1 cellular context compared by ENCODE assay signal in the genomic region with DNA sequence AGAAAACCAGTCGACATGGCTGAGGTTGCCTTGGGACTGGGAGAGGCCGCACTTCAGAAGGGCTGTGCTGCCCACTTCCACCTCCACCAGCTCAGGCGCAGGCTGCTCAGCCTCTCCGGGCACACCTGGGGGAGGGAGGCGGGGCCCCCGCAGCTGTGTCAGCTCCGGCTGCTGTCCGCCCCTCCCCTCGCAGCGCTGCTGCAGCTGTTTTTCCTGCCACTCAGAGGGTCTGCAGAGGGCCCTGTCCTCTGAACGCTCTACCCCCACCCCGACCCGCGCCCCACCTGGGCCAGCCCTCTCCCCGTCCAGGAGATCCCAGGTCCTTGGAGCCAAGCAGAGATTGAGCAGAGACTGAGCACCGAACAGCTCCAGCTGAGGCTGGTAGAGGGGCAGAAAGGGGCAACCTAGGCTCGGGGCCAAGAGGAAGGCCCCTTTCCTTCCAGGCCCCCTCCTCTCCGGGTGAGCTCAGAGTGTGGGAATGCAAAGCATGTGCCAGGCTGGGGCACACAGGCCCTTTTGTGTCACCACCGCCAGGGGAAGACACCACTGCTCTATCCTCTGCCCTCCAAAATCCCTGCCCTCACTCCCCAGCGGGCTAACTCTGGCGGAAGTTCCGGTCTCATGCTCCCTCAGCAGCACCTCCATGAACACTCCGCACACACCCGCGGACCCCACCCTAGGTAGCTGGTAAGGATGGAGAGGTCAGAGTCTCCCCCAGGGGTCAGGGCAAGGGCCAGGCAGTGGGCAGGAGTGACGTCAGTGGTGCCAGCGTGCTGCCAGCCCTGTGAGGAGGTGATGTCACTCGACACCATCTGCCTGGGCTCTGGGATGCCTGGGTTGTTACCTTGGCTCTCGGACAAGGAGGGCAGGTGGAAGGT.
A peak's percentile ranks its signal among the peaks of the same experiment; 100 is the strongest.
TF ChIP-seq lines count a peak whose summit lies in the region.

No MANE protein-coding gene starts in this region.

TF ChIP-seq in HEK293, 187 proteins besides CTCF, POLR2A, EP300 and RAD21 (continued from another document):
- TF ChIP-seq, protein P1, sequence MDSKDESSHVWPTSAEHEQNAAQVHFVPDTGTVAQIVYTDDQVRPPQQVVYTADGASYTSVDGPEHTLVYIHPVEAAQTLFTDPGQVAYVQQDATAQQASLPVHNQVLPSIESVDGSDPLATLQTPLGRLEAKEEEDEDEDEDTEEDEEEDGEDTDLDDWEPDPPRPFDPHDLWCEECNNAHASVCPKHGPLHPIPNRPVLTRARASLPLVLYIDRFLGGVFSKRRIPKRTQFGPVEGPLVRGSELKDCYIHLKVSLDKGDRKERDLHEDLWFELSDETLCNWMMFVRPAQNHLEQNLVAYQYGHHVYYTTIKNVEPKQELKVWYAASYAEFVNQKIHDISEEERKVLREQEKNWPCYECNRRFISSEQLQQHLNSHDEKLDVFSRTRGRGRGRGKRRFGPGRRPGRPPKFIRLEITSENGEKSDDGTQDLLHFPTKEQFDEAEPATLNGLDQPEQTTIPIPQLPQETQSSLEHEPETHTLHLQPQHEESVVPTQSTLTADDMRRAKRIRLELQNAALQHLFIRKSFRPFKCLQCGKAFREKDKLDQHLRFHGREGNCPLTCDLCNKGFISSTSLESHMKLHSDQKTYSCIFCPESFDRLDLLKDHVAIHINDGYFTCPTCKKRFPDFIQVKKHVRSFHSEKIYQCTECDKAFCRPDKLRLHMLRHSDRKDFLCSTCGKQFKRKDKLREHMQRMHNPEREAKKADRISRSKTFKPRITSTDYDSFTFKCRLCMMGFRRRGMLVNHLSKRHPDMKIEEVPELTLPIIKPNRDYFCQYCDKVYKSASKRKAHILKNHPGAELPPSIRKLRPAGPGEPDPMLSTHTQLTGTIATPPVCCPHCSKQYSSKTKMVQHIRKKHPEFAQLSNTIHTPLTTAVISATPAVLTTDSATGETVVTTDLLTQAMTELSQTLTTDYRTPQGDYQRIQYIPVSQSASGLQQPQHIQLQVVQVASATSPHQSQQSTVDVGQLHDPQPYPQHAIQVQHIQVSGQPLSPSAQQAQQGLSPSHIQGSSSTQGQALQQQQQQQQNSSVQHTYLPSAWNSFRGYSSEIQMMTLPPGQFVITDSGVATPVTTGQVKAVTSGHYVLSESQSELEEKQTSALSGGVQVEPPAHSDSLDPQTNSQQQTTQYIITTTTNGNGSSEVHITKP (tag by site-specific recombination; IDR thresholded peaks at IDR 0.05): no peak
- TF ChIP-seq ZBTB48 (tag by site-specific recombination; IDR thresholded peaks at IDR 0.05) (peak; percentile 40; the same call in 1 of the 2 replicates), ZNF514 (tag by site-specific recombination; IDR thresholded peaks at IDR 0.05) (no peak), ZNF112 (tag by site-specific recombination; IDR thresholded peaks at IDR 0.05) (no peak), ZNF223 (tag by site-specific recombination; IDR thresholded peaks at IDR 0.05) (no peak), GLI4 (tag by site-specific recombination; IDR thresholded peaks at IDR 0.05) (no peak), ZNF341 (tag by site-specific recombination; IDR thresholded peaks at IDR 0.05; ENCODE audit: low read depth) (peak; percentile 37; the same call in 1 of the 2 replicates), BCL11A (tag by site-specific recombination; IDR thresholded peaks at IDR 0.05; ENCODE audit: low read depth) (peak; percentile 16; the same call in 1 of the 2 replicates)
- TF ChIP-seq, protein P2, sequence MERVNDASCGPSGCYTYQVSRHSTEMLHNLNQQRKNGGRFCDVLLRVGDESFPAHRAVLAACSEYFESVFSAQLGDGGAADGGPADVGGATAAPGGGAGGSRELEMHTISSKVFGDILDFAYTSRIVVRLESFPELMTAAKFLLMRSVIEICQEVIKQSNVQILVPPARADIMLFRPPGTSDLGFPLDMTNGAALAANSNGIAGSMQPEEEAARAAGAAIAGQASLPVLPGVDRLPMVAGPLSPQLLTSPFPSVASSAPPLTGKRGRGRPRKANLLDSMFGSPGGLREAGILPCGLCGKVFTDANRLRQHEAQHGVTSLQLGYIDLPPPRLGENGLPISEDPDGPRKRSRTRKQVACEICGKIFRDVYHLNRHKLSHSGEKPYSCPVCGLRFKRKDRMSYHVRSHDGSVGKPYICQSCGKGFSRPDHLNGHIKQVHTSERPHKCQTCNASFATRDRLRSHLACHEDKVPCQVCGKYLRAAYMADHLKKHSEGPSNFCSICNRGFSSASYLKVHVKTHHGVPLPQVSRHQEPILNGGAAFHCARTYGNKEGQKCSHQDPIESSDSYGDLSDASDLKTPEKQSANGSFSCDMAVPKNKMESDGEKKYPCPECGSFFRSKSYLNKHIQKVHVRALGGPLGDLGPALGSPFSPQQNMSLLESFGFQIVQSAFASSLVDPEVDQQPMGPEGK (tag by site-specific recombination; IDR thresholded peaks at IDR 0.05): 0 out of 2 replicates have a peak, but pooled peaks have one; percentile 14
- TF ChIP-seq, protein P3, sequence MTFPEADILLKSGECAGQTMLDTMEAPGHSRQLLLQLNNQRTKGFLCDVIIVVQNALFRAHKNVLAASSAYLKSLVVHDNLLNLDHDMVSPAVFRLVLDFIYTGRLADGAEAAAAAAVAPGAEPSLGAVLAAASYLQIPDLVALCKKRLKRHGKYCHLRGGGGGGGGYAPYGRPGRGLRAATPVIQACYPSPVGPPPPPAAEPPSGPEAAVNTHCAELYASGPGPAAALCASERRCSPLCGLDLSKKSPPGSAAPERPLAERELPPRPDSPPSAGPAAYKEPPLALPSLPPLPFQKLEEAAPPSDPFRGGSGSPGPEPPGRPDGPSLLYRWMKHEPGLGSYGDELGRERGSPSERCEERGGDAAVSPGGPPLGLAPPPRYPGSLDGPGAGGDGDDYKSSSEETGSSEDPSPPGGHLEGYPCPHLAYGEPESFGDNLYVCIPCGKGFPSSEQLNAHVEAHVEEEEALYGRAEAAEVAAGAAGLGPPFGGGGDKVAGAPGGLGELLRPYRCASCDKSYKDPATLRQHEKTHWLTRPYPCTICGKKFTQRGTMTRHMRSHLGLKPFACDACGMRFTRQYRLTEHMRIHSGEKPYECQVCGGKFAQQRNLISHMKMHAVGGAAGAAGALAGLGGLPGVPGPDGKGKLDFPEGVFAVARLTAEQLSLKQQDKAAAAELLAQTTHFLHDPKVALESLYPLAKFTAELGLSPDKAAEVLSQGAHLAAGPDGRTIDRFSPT (tag by site-specific recombination; IDR thresholded peaks at IDR 0.05): peak; percentile 46; the same call in 1 of the 2 replicates
- TF ChIP-seq, protein P4, sequence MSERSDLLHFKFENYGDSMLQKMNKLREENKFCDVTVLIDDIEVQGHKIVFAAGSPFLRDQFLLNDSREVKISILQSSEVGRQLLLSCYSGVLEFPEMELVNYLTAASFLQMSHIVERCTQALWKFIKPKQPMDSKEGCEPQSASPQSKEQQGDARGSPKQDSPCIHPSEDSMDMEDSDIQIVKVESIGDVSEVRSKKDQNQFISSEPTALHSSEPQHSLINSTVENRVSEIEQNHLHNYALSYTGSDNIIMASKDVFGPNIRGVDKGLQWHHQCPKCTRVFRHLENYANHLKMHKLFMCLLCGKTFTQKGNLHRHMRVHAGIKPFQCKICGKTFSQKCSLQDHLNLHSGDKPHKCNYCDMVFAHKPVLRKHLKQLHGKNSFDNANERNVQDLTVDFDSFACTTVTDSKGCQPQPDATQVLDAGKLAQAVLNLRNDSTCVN (tag by site-specific recombination; optimal IDR thresholded peaks at IDR 0.05): no peak
TF ChIP-seq in HEK293: peak in this region for 7.
